In the genomic region with DNA sequence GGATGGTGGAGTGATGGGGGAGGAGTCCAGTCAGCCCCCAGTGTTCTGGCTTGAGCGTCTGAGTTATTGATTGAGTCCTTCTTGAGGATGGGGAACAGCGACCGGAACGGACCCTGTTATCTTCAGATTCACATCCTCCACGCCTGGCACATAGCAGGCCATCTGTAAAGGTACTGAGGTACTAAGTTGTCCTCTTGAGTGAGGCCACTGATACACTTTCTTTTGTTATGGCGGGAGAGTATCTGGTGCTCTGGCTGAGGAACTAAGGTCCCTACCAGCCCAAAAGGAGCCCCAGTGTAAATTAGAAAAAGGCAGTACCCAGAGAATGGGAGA, we compare ENCODE assay signal across 14 cellular contexts. TPM values are rescaled to one million over a fixed set of nuclear protein-coding genes. Genes with fewer than 3 reads are reported as not detected.
A peak's percentile ranks its signal among the peaks of the same experiment; 100 is the strongest.
DNase-seq lines count a peak whose midpoint lies in the region; ATAC-seq and TF ChIP-seq lines count a peak whose summit lies in the region.
"Had no signal": no experiment of that assay in that cellular context is flagged by ENCODE, and none has a peak within 500 bp of the region (broad histone marks: within the 10 kb centered on the region; RNA-seq: fewer than 3 reads in every experiment).

No MANE protein-coding gene starts in this region.

- POLR2A ChIA-PET in HCT116 (lab: Charles Lee) = interaction anchor here (0.9 to 1.1 kb wide), 2 partner anchors 18 to 42 kb away, joined by 3 to 4 read pairs; no protein-coding TSS in a partner anchor

- peaks cover 37 to 60% of the 10 kb centered on the region in 2 experiments for H3K4me1 ChIP-seq in HCT116 (ENCODE audit: control insufficient read depth in 1 of 2, insufficient read depth in 2 of 2, low read length in 2 of 2)
- H3K4me1 ChIP-seq: HAP-1 had no signal

- H3K36me3 ChIP-seq in HCT116 (ENCODE audit: control insufficient read depth in 1 of 2, insufficient read depth in 2 of 2, low read length in 2 of 2) = no peaks in the 10 kb centered on the region
- H3K36me3 ChIP-seq: HAP-1 had no signal

- H3K27ac ChIP-seq in HCT116 (ENCODE audit: low read depth, low read length) = peak overlapping the region; percentile 93

- H3K4me2 ChIP-seq in HCT116 (ENCODE audit: low read length) = peak overlapping the region; percentile 76

- intact Hi-C loops in HCT116 (cut with micrococcal nuclease) = loop anchor here (1.0 to 5.0 kb wide), 3 partner anchors 41 to 70 kb away; no protein-coding TSS in a partner anchor

- H3K9me3 ChIP-seq in HCT116 (ENCODE audit: control insufficient read depth in 1 of 2, insufficient read depth in 1 of 2, low read depth in 1 of 2, low read length in 2 of 2) = no peaks in the 10 kb centered on the region
- H3K9me3 ChIP-seq: HAP-1 had no signal

- H3K9ac ChIP-seq in HCT116 (ENCODE audit: low read length) = peak overlapping the region; percentile 61

- no peaks in the 10 kb centered on the region for H3K36me3 Mint-ChIP-seq in stimulated activated memory B cell treated with anti-CD40 and anti-IgM and Interleukin-4, amounts not matched to agents 10 μg/mL and 1 μg/mL and 100 μg/mL, for 72 hours
- H3K36me3 Mint-ChIP-seq: CD14-positive monocyte had no signal

- no peaks in the 10 kb centered on the region for H3K79me2 ChIP-seq in HCT116 (ENCODE audit: insufficient read depth, low read length)

- no peak for TF ChIP-seq RAD21 in HCT116 (IDR thresholded peaks at IDR 0.05; ENCODE audit: low read depth)

- CTCF ChIA-PET in HCT116 (lab: Charles Lee) = interaction anchor here (1.3 to 2.3 kb wide), 3 partner anchors 17 to 197 kb away, joined by 5 to 8 read pairs (median 5); no protein-coding TSS in a partner anchor

- peaks cover 23% of the 10 kb centered on the region for H3K4me1 Mint-ChIP-seq in stimulated activated memory B cell treated with anti-CD40 and anti-IgM and Interleukin-4, amounts not matched to agents 10 μg/mL and 1 μg/mL and 100 μg/mL, for 72 hours

- peak overlapping the region; percentile 36 for H3K27ac Mint-ChIP-seq in stimulated activated memory B cell treated with anti-CD40 and anti-IgM and Interleukin-4, amounts not matched to agents 10 μg/mL and 1 μg/mL and 100 μg/mL, for 72 hours
- H3K27ac Mint-ChIP-seq: CD14-positive monocyte had no signal

- TF ChIP-seq POLR2A in HCT116 (IDR thresholded peaks at IDR 0.05; ENCODE audit: borderline replicate concordance, extremely low read depth, insufficient read depth, insufficient read length) = no peak

- no peaks in the 10 kb centered on the region for H3K9me2 ChIP-seq in HCT116 (ENCODE audit: insufficient read depth)

- no peak for ATAC-seq in HCT116
- no peak for ATAC-seq in stimulated activated memory B cell treated with anti-CD40 and anti-IgM and Interleukin-4, amounts not matched to agents 10 μg/mL and 1 μg/mL and 100 μg/mL, for 72 hours
- ATAC-seq in HG03095 (IDR thresholded peaks at IDR 0.05; ENCODE audit: unreplicated experiment) = no peak

- no peak overlapping the region for H3K4me3 Mint-ChIP-seq in stimulated activated memory B cell treated with anti-CD40 and anti-IgM and Interleukin-4, amounts not matched to agents 10 μg/mL and 1 μg/mL and 100 μg/mL, for 72 hours
- H3K4me3 Mint-ChIP-seq: CD14-positive monocyte had no signal

- H3K9me3 Mint-ChIP-seq in stimulated activated memory B cell treated with anti-CD40 and anti-IgM and Interleukin-4, amounts not matched to agents 10 μg/mL and 1 μg/mL and 100 μg/mL, for 72 hours = peaks cover 3% of the 10 kb centered on the region

- in situ Hi-C loops in astrocyte of the cerebellum (cut with HindIII; ENCODE audit: low sequenced_read_pairs) = no loop called here

- H3K27me3 Mint-ChIP-seq in stimulated activated memory B cell treated with anti-CD40 and anti-IgM and Interleukin-4, amounts not matched to agents 10 μg/mL and 1 μg/mL and 100 μg/mL, for 72 hours = no peaks in the 10 kb centered on the region

- H3K27me3 ChIP-seq in HCT116 (ENCODE audit: insufficient read depth, low read length) = no peaks in the 10 kb centered on the region

- H3K4me3 ChIP-seq in HCT116 (replicated peaks in 1 of 2; ENCODE audit: low read depth in 1 of 2, low read length in 2 of 2) = peak overlapping the region; percentile 55 to 59
- H3K4me3 ChIP-seq in astrocyte of the cerebellum (ENCODE audit: low read depth, low read length) = peak overlapping the region; percentile 42
- peak overlapping the region; percentile 52 for H3K4me3 ChIP-seq in fibroblast of the aortic adventitia (ENCODE audit: low read depth, low read length)
- H3K4me3 ChIP-seq: HAP-1 had no signal

- no peak overlapping the region for H2AFZ ChIP-seq in HCT116 (ENCODE audit: low read depth, low read length, poor library complexity, severe bottlenecking)

- no peak for DNase-seq in HCT116 (ENCODE audit: low read depth, low spot score)
- DNase-seq in astrocyte of the cerebellum (ENCODE audit: low read depth) = no peak
- no peak for DNase-seq in fibroblast of the aortic adventitia (ENCODE audit: low read depth)
- DNase-seq in NOMO-1 (lab: John Stamatoyannopoulos, UW; ENCODE audit: unreplicated experiment in 2 of 2) = no peak
- no peak for DNase-seq in HuH-7.5 (ENCODE audit: low spot score)
- no peak for DNase-seq in NCI-H510A treated with DMSO at 0.1 percent for 48 hours (lab: John Stamatoyannopoulos, UW)
- DNase-seq: activated effector memory CD4-positive, alpha-beta T cell treated with Interleukin-2 at 50 U/mL for 16 hours; KBM-7; NCI-H1105 treated with DMSO at 0.1 percent for 48 hours; stimulated activated naive CD4-positive, alpha-beta T cell treated with Interleukin-2 at 50 U/mL for 16 hours had no signal

- RAD21 ChIA-PET in HCT116 (lab: Charles Lee; ENCODE audit: low non-redundant PET in 1 of 2, low total read pairs in 2 of 2, uncharacterized antibody in 2 of 2, unreplicated experiment in 2 of 2) = no interaction called here

- TF ChIP-seq CTCF in HCT116 (IDR thresholded peaks at IDR 0.05 in 2 of 3, conservative IDR thresholded peaks at IDR 0.05 in 1 of 3; ENCODE audit: borderline replicate concordance in 1 of 3, insufficient read depth in 1 of 3, low read depth in 2 of 3, low read length in 2 of 3) (no peak), astrocyte of the cerebellum (IDR thresholded peaks at IDR 0.05; ENCODE audit: low read depth, low read length, missing control alignments) (no peak), fibroblast of the aortic adventitia (IDR thresholded peaks at IDR 0.05; ENCODE audit: insufficient read depth, low read length) (no peak)

- no TSS peak for BruUV-seq in HCT116 (replicated peaks; lab: Mats Ljungman, UMichigan)

- H4K20me1 ChIP-seq in HCT116 (ENCODE audit: insufficient read depth) = no peaks in the 10 kb centered on the region

TF ChIP-seq in HCT116, 20 proteins besides CTCF, POLR2A, EP300 and RAD21:
- TF ChIP-seq, protein P1, sequence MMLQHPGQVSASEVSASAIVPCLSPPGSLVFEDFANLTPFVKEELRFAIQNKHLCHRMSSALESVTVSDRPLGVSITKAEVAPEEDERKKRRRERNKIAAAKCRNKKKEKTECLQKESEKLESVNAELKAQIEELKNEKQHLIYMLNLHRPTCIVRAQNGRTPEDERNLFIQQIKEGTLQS (IDR thresholded peaks at IDR 0.05) = no peak
- peak; percentile 90 for TF ChIP-seq POLR2AphosphoS5 (IDR thresholded peaks at IDR 0.05; ENCODE audit: low read depth, low read length)

RNA-seq across cellular contexts. Expression of a gene that starts 16.7 kb away (rescaled TPM):
- 7.0 TPM for total RNA-seq in HCT116 (2021; ENCODE audit: unreplicated experiment)
- polyA plus RNA-seq in HCT116 (2012) = 5.4 and 6.0 TPM in 2 replicates
- 7.4 and 20.6 TPM in 2 replicates for total RNA-seq in fibroblast of the aortic adventitia (ENCODE audit: low replicate concordance)
